In genomic region chr16:69793521-69793920, GRCh38 we compare ENCODE assay signal across 32 cellular contexts.
"Had no signal": no experiment of that assay in that cellular context is flagged by ENCODE, and none has a peak within 500 bp of the region (broad histone marks: within the 10 kb centered on the region; RNA-seq: fewer than 3 reads in every experiment).

No MANE protein-coding gene starts in this region.

- H3K27me3 ChIP-seq: ascending aorta, body of pancreas, breast epithelium had no signal

- H3K4me1 ChIP-seq: breast epithelium had no signal

- H3K27ac Mint-ChIP-seq: activated CD4-positive, alpha-beta T cell treated with anti-CD3 and anti-CD28 coated beads, Interleukin-2, amount 10 ng/mL, durations not matched to agents 24 days and 14 days; activated CD8-positive, alpha-beta T cell treated with anti-CD3 and anti-CD28 coated beads for 36 hours; activated naive CD4-positive, alpha-beta T cell treated with anti-CD3 and anti-CD28 coated beads, Interleukin-2, amount 50 U/mL, for 24 hours; activated naive CD8-positive, alpha-beta T cell treated with anti-CD3 and anti-CD28 coated beads, Interleukin-2, amount 10 ng/mL, durations not matched to agents 7 days and 5 days; activated T-cell treated with anti-CD3 and anti-CD28 coated beads, Interleukin-2, amount 50 U/mL, for 72 hours; T-cell had no signal

- H3K4me2 ChIP-seq: PC-9 had no signal

- H3K27me3 Mint-ChIP-seq: activated CD4-positive, alpha-beta T cell treated with anti-CD3 and anti-CD28 coated beads, Interleukin-2, amount 10 ng/mL, durations not matched to agents 24 days and 14 days; activated CD8-positive, alpha-beta T cell treated with anti-CD3 and anti-CD28 coated beads for 36 hours; activated naive CD4-positive, alpha-beta T cell treated with anti-CD3 and anti-CD28 coated beads, Interleukin-2, amount 50 U/mL, for 24 hours; activated naive CD8-positive, alpha-beta T cell treated with anti-CD3 and anti-CD28 coated beads, Interleukin-2, amount 10 ng/mL, durations not matched to agents 7 days and 5 days; activated T-helper 17 cell treated with anti-CD3 and anti-CD28 coated beads, Interleukin-2, amount 50 U/mL, for 72 hours; T-cell; T-helper 17 cell had no signal

- H3K4me3 Mint-ChIP-seq: activated CD4-positive, alpha-beta T cell treated with anti-CD3 and anti-CD28 coated beads, Interleukin-2, amount 10 ng/mL, durations not matched to agents 24 days and 14 days; activated CD8-positive, alpha-beta T cell treated with anti-CD3 and anti-CD28 coated beads for 36 hours; activated naive CD4-positive, alpha-beta T cell treated with anti-CD3 and anti-CD28 coated beads, Interleukin-2, amount 50 U/mL, for 24 hours; activated naive CD8-positive, alpha-beta T cell treated with anti-CD3 and anti-CD28 coated beads, Interleukin-2, amount 10 ng/mL, durations not matched to agents 7 days and 5 days; activated T-cell treated with anti-CD3 and anti-CD28 coated beads, Interleukin-2, amount 50 U/mL, for 72 hours; activated T-helper 17 cell treated with anti-CD3 and anti-CD28 coated beads, Interleukin-2, amount 50 U/mL, for 72 hours; T-cell; T-helper 17 cell had no signal

- H3K4me3 ChIP-seq: ascending aorta, body of pancreas, breast epithelium, PC-9 had no signal

- DNase-seq: activated CD4-positive, alpha-beta T cell treated with anti-CD3 and anti-CD28 coated beads, Interleukin-2, amount 10 ng/mL, durations not matched to agents 24 days and 14 days; activated CD4-positive, alpha-beta T cell treated with anti-CD3 and anti-CD28 coated beads, Interleukin-2, amount 50 U/mL, for 4 hours; activated CD8-positive, alpha-beta T cell treated with anti-CD3 and anti-CD28 coated beads for 36 hours; activated effector memory CD4-positive, alpha-beta T cell treated with anti-CD3 and anti-CD28 coated beads, Interleukin-2, amount 50 U/mL, for 16 hours; activated naive CD4-positive, alpha-beta T cell; activated naive CD8-positive, alpha-beta T cell treated with anti-CD3 and anti-CD28 coated beads, Interleukin-2, amount 10 ng/mL, durations not matched to agents 7 days and 5 days; activated T-cell treated with anti-CD3 and anti-CD28 coated beads, Interleukin-2, amount 50 U/mL, for 1 hour; activated T-cell treated with anti-CD3 and anti-CD28 coated beads, Interleukin-2, amount 50 U/mL, for 72 hours; amygdala; body of pancreas; Karpas-422; MV-4-11; NCI-H1092; NCI-H1436 treated with DMSO at 0.1 percent for 48 hours; NCI-H1694 treated with DMSO at 0.1 percent for 48 hours; NCI-H2029; NCI-H510A; NCI-H526; NCI-H748 treated with DMSO at 0.1 percent for 48 hours; NK-92 treated with Interleukin-12 subunit alpha and Interleukin-12 subunit beta, amount 100 ng/mL, for 24 hours; PC-9; SIG-M5; T-cell; T-helper 17 cell; T-helper 9 cell had no signal

- H2AFZ ChIP-seq: PC-9 had no signal

- H3K9me3 ChIP-seq: ascending aorta, body of pancreas, breast epithelium had no signal

- H3K27ac ChIP-seq: ascending aorta, body of pancreas, breast epithelium, PC-9, RWPE1 had no signal

- ATAC-seq: activated CD8-positive, alpha-beta T cell treated with anti-CD3 and anti-CD28 coated beads for 36 hours; activated T-cell treated with anti-CD3 and anti-CD28 coated beads, Interleukin-2, amount 50 U/mL, for 72 hours; activated T-helper 17 cell treated with anti-CD3 and anti-CD28 coated beads, Interleukin-2, amount 50 U/mL, for 72 hours; body of pancreas; Right ventricle myocardium inferior; SK-N-SH treated with all-trans-retinoic acid at 6 μM for 48 hours; T-cell; T-helper 17 cell had no signal

- H3K4me1 Mint-ChIP-seq: activated CD4-positive, alpha-beta T cell treated with anti-CD3 and anti-CD28 coated beads, Interleukin-2, amount 10 ng/mL, durations not matched to agents 24 days and 14 days; activated T-helper 17 cell treated with anti-CD3 and anti-CD28 coated beads, Interleukin-2, amount 50 U/mL, for 72 hours had no signal

- H3K9me3 Mint-ChIP-seq: activated CD4-positive, alpha-beta T cell treated with anti-CD3 and anti-CD28 coated beads, Interleukin-2, amount 10 ng/mL, durations not matched to agents 24 days and 14 days; activated CD8-positive, alpha-beta T cell treated with anti-CD3 and anti-CD28 coated beads for 36 hours; activated naive CD4-positive, alpha-beta T cell treated with anti-CD3 and anti-CD28 coated beads, Interleukin-2, amount 50 U/mL, for 24 hours; activated naive CD8-positive, alpha-beta T cell treated with anti-CD3 and anti-CD28 coated beads, Interleukin-2, amount 10 ng/mL, durations not matched to agents 7 days and 5 days; activated T-cell treated with anti-CD3 and anti-CD28 coated beads, Interleukin-2, amount 50 U/mL, for 72 hours; activated T-helper 17 cell treated with anti-CD3 and anti-CD28 coated beads, Interleukin-2, amount 50 U/mL, for 72 hours; T-cell had no signal

- H3K36me3 ChIP-seq: breast epithelium had no signal
